ENCODE assay signal across 9 cellular contexts in genomic region chr14:20614038-20614840, GRCh38. TPM values are rescaled to one million over a fixed set of nuclear protein-coding genes. Genes with fewer than 3 reads are reported as not detected.
DNase-seq lines count a peak whose midpoint lies in the region; ATAC-seq and TF ChIP-seq lines count a peak whose summit lies in the region.
"Had no signal": no experiment of that assay in that cellular context is flagged by ENCODE, and none has a peak within 500 bp of the region (broad histone marks: within the 10 kb centered on the region; RNA-seq: fewer than 3 reads in every experiment).

No MANE protein-coding gene starts in this region.

- TF ChIP-seq CTCF in LNCaP clone FGC (IDR thresholded peaks at IDR 0.05; ENCODE audit: control insufficient read depth, extremely low read depth, insufficient read depth) (no peak), cardiac fibroblast (IDR thresholded peaks at IDR 0.05; ENCODE audit: low read depth, low read length) (no peak)

- no peaks in the 10 kb centered on the region for H3K27me3 ChIP-seq in mononuclear cell (ENCODE audit: insufficient read depth, low read length)

- peak; percentile 6 for ATAC-seq in activated CD8-positive, alpha-beta memory T cell treated with anti-CD3 and anti-CD28 coated beads, Interleukin-2, amount 10 ng/mL, durations not matched to agents 7 days and 5 days
- ATAC-seq in GM21390 (IDR thresholded peaks at IDR 0.05; ENCODE audit: unreplicated experiment) (no peak), HG03520 (IDR thresholded peaks at IDR 0.05; ENCODE audit: unreplicated experiment) (no peak)

- CTCF ChIA-PET in activated CD8-positive, alpha-beta memory T cell treated with anti-CD3 and anti-CD28 coated beads, Interleukin-2, amount 10 ng/mL, durations not matched to agents 7 days and 5 days (lab: Charles Lee): interaction anchor here (0.6 to 3.3 kb wide), 19 partner anchors 9 to 287 kb away, joined by 3 to 28 read pairs (median 5); partner anchors contain the start of genes ANG, APEX1, CCNB1IP1 and OSGEP

- H3K27me3 Mint-ChIP-seq in activated CD8-positive, alpha-beta memory T cell treated with anti-CD3 and anti-CD28 coated beads, Interleukin-2, amount 10 ng/mL, durations not matched to agents 7 days and 5 days: peaks cover 8% of the 10 kb centered on the region

- no peak overlapping the region for H3K27ac Mint-ChIP-seq in activated CD8-positive, alpha-beta memory T cell treated with anti-CD3 and anti-CD28 coated beads, Interleukin-2, amount 10 ng/mL, durations not matched to agents 7 days and 5 days

- no peaks in the 10 kb centered on the region for H3K36me3 Mint-ChIP-seq in activated CD8-positive, alpha-beta memory T cell treated with anti-CD3 and anti-CD28 coated beads, Interleukin-2, amount 10 ng/mL, durations not matched to agents 7 days and 5 days
- H3K36me3 Mint-ChIP-seq: brain had no signal

- H3K4me1 ChIP-seq in mononuclear cell (ENCODE audit: insufficient read depth, low read length): peaks cover 43% of the 10 kb centered on the region

- H3K9me3 ChIP-seq in mononuclear cell (ENCODE audit: low read depth, low read length): no peaks in the 10 kb centered on the region

- peak overlapping the region; percentile 66 for H3K4me3 ChIP-seq in LNCaP clone FGC (ENCODE audit: low read depth, low read length)
- peak overlapping the region; percentile 49 to 64 for H3K4me3 ChIP-seq in cardiac fibroblast (replicated peaks in 1 of 2; ENCODE audit: low read depth in 2 of 2, low read length in 2 of 2)
- peak overlapping the region; percentile 41 for H3K4me3 ChIP-seq in mononuclear cell (ENCODE audit: low read length)

- H3K4me3 Mint-ChIP-seq in activated CD8-positive, alpha-beta memory T cell treated with anti-CD3 and anti-CD28 coated beads, Interleukin-2, amount 10 ng/mL, durations not matched to agents 7 days and 5 days: peak overlapping the region; percentile 21
- H3K4me3 Mint-ChIP-seq: brain had no signal

- no peak for DNase-seq in activated CD8-positive, alpha-beta memory T cell treated with anti-CD3 and anti-CD28 coated beads, Interleukin-2, amount 10 ng/mL, durations not matched to agents 7 days and 5 days
- no peak for DNase-seq in activated CD8-positive, alpha-beta memory T cell treated with anti-CD3 and anti-CD28 coated beads for 24 hours
- no peak for DNase-seq in LNCaP clone FGC (ENCODE audit: low read depth)
- DNase-seq in cardiac fibroblast (ENCODE audit: low read depth in 2 of 2): peak in 1 of 2 donors; percentile 51
- DNase-seq in NCI-H2107 treated with DMSO at 0.1 percent for 48 hours (lab: John Stamatoyannopoulos, UW; ENCODE audit: unreplicated experiment): no peak

- peaks cover 26% of the 10 kb centered on the region for H3K4me1 Mint-ChIP-seq in activated CD8-positive, alpha-beta memory T cell treated with anti-CD3 and anti-CD28 coated beads, Interleukin-2, amount 10 ng/mL, durations not matched to agents 7 days and 5 days
- H3K4me1 Mint-ChIP-seq: brain had no signal

- no peaks in the 10 kb centered on the region for H3K9me3 Mint-ChIP-seq in activated CD8-positive, alpha-beta memory T cell treated with anti-CD3 and anti-CD28 coated beads, Interleukin-2, amount 10 ng/mL, durations not matched to agents 7 days and 5 days (ENCODE audit: low read depth)
- H3K9me3 Mint-ChIP-seq: brain had no signal

RNA-seq across cellular contexts. Expression of gene RNASE12, which starts 23.1 kb away (rescaled TPM):
- total RNA-seq in activated CD8-positive, alpha-beta memory T cell treated with anti-CD3 and anti-CD28 coated beads, Interleukin-2, amount 10 ng/mL, durations not matched to agents 7 days and 5 days: not detected
- not detected for total RNA-seq in mononuclear cell

RNA-seq across cellular contexts. Expression of gene RNASE11, which starts 26.4 kb away (rescaled TPM):
- not detected for total RNA-seq in activated CD8-positive, alpha-beta memory T cell treated with anti-CD3 and anti-CD28 coated beads, Interleukin-2, amount 10 ng/mL, durations not matched to agents 7 days and 5 days
- not detected for total RNA-seq in mononuclear cell

RNA-seq across cellular contexts. Expression of gene OR6S1, which starts 27.3 kb away (rescaled TPM):
- not detected for total RNA-seq in activated CD8-positive, alpha-beta memory T cell treated with anti-CD3 and anti-CD28 coated beads, Interleukin-2, amount 10 ng/mL, durations not matched to agents 7 days and 5 days
- total RNA-seq in mononuclear cell: not detected

RNA-seq across cellular contexts. Expression of gene RNASE9, which starts 53.4 kb away (rescaled TPM):
- not detected for total RNA-seq in activated CD8-positive, alpha-beta memory T cell treated with anti-CD3 and anti-CD28 coated beads, Interleukin-2, amount 10 ng/mL, durations not matched to agents 7 days and 5 days
- total RNA-seq in mononuclear cell: not detected
